ENCODE assay signal across 1 cellular context in the genomic region with DNA sequence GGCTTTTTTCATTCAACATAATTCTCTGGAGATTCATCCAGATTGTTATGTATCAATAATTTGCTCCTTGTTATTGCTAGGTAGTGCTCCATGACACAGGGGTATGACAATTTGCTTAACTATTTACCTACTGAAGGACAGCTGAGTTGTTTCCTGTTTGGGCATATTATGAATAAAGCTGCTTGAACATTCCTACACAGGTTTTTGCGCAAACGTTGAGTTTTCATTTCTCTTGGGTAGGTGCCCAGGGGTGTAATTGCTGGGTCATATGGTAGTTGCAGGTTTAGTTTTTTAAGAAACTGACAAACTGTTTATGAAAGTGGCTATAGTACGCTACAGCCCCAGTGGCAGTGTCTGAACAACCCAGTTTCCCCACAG.
TF ChIP-seq lines count a peak whose summit lies in the region.

No MANE protein-coding gene starts in this region.

TF ChIP-seq in HepG2, 621 proteins besides CTCF, POLR2A, EP300 and RAD21 (continued from another document):
- TF ChIP-seq, protein P1, sequence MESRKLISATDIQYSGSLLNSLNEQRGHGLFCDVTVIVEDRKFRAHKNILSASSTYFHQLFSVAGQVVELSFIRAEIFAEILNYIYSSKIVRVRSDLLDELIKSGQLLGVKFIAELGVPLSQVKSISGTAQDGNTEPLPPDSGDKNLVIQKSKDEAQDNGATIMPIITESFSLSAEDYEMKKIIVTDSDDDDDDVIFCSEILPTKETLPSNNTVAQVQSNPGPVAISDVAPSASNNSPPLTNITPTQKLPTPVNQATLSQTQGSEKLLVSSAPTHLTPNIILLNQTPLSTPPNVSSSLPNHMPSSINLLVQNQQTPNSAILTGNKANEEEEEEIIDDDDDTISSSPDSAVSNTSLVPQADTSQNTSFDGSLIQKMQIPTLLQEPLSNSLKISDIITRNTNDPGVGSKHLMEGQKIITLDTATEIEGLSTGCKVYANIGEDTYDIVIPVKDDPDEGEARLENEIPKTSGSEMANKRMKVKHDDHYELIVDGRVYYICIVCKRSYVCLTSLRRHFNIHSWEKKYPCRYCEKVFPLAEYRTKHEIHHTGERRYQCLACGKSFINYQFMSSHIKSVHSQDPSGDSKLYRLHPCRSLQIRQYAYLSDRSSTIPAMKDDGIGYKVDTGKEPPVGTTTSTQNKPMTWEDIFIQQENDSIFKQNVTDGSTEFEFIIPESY (CRISPR knock-in tag; IDR thresholded peaks at IDR 0.05): no peak
- TF ChIP-seq HNRNPK (IDR thresholded peaks at IDR 0.05; ENCODE audit: low read depth, low read length, poor library complexity, severe bottlenecking): no peak
- TF ChIP-seq, protein P2, sequence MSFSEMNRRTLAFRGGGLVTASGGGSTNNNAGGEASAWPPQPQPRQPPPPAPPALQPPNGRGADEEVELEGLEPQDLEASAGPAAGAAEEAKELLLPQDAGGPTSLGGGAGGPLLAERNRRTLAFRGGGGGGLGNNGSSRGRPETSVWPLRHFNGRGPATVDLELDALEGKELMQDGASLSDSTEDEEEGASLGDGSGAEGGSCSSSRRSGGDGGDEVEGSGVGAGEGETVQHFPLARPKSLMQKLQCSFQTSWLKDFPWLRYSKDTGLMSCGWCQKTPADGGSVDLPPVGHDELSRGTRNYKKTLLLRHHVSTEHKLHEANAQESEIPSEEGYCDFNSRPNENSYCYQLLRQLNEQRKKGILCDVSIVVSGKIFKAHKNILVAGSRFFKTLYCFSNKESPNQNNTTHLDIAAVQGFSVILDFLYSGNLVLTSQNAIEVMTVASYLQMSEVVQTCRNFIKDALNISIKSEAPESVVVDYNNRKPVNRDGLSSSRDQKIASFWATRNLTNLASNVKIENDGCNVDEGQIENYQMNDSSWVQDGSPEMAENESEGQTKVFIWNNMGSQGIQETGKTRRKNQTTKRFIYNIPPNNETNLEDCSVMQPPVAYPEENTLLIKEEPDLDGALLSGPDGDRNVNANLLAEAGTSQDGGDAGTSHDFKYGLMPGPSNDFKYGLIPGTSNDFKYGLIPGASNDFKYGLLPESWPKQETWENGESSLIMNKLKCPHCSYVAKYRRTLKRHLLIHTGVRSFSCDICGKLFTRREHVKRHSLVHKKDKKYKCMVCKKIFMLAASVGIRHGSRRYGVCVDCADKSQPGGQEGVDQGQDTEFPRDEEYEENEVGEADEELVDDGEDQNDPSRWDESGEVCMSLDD (CRISPR knock-in tag; IDR thresholded peaks at IDR 0.05; ENCODE audit: borderline replicate concordance): no peak
